Comparison of ENCODE assay signal across 10 cellular contexts in genomic region chr9:134403292-134403681, GRCh38.
DNase-seq lines count a peak whose midpoint lies in the region; ATAC-seq, FAIRE-seq and TF ChIP-seq lines count a peak whose summit lies in the region.
"Had no signal": no experiment of that assay in that cellular context is flagged by ENCODE, and none has a peak within 500 bp of the region (broad histone marks: within the 10 kb centered on the region; RNA-seq: fewer than 3 reads in every experiment).

No MANE protein-coding gene starts in this region.

- H3K4me3 Mint-ChIP-seq in astrocyte (ENCODE audit: unreplicated experiment) = no peak overlapping the region
- H3K4me3 Mint-ChIP-seq in stimulated activated naive B cell treated with anti-CD40 and anti-IgM and Interleukin-4, amounts not matched to agents 10 μg/mL and 1 μg/mL and 100 μg/mL, for 72 hours = no peak overlapping the region

- H3K27ac ChIP-seq in astrocyte (ENCODE audit: low read depth, low read length) = no peak overlapping the region
- no peak overlapping the region for H3K27ac ChIP-seq in HepG2 (ENCODE audit: extremely low read length, insufficient read depth, low read length)
- peak overlapping the region in 4 of 5 donors; percentile 42 to 85 (median 74) for H3K27ac ChIP-seq in stomach
- H3K27ac ChIP-seq in SK-N-SH (ENCODE audit: low read depth in 2 of 2, low read length in 1 of 2) = no peak overlapping the region
- H3K27ac ChIP-seq: cardiac muscle cell had no signal

- ATAC-seq in HepG2 = no peak
- ATAC-seq in stimulated activated naive B cell treated with anti-CD40 and anti-IgM and Interleukin-4, amounts not matched to agents 10 μg/mL and 1 μg/mL and 100 μg/mL, for 72 hours (replicated peaks) = no peak

- intact Hi-C loops in HepG2 (cut with micrococcal nuclease; ENCODE audit: unreplicated experiment) (no loop called here), stomach (cut with DNase I; ENCODE audit: low total_unique reads) (no loop called here)

- no TSS peak for BruUV-seq in HepG2 (replicated peaks; lab: Mats Ljungman, UMichigan)

- TF ChIP-seq CTCF in astrocyte (IDR thresholded peaks at IDR 0.05; ENCODE audit: insufficient read depth, low read depth, low read length) (no peak), HepG2 (CRISPR knock-in tag; IDR thresholded peaks at IDR 0.05) (no peak), stomach (IDR thresholded peaks at IDR 0.05) (no peak), SK-N-SH (IDR thresholded peaks at IDR 0.05) (no peak)

- H3K9me2 ChIP-seq in SK-N-SH = no peaks in the 10 kb centered on the region

- in situ Hi-C loops in G401 (cut with HindIII; ENCODE audit: low sequenced_read_pairs) = no loop called here
- in situ Hi-C loops in HepG2 (cut with HindIII; ENCODE audit: extremely low pct_ligation_motif_present, low pct_unique_long_range_greater_than_20kb) = no loop called here

- no peak for TF ChIP-seq RAD21 in HepG2 (CRISPR knock-in tag; IDR thresholded peaks at IDR 0.05)
- TF ChIP-seq RAD21 in SK-N-SH (IDR thresholded peaks at IDR 0.05; ENCODE audit: low read length) = no peak

- H3K27ac Mint-ChIP-seq in astrocyte (ENCODE audit: unreplicated experiment) = peak overlapping the region; percentile 19
- H3K27ac Mint-ChIP-seq in stimulated activated naive B cell treated with anti-CD40 and anti-IgM and Interleukin-4, amounts not matched to agents 10 μg/mL and 1 μg/mL and 100 μg/mL, for 72 hours = no peak overlapping the region

- no peaks in the 10 kb centered on the region for H3K9me3 Mint-ChIP-seq in astrocyte (ENCODE audit: unreplicated experiment)
- peaks cover 0 to 3% of the 10 kb centered on the region in 2 donors for H3K9me3 Mint-ChIP-seq in stimulated activated naive B cell treated with anti-CD40 and anti-IgM and Interleukin-4, amounts not matched to agents 10 μg/mL and 1 μg/mL and 100 μg/mL, for 72 hours

- no peak for FAIRE-seq in astrocyte (lab: Jason Lieb, UNC)
- FAIRE-seq in HepG2 (lab: Jason Lieb, UNC) = no peak
- FAIRE-seq: frontal cortex had no signal

- DNase-seq in G401 (ENCODE audit: low spot score) (peak; percentile 80), astrocyte (ENCODE audit: low read depth) (no peak), HepG2 (ENCODE audit: low spot score) (no peak), stomach (peak; percentile 64), ecto neural progenitor cell (ENCODE audit: low spot score) (no peak), H4 (ENCODE audit: low spot score) (no peak), SK-N-SH (no peak)
- no peak for DNase-seq in stimulated activated naive B cell treated with anti-CD40 and anti-IgM and Interleukin-4, amounts not matched to agents 10 μg/mL and 1 μg/mL and 100 μg/mL, for 72 hours

- H3K9ac ChIP-seq in astrocyte (ENCODE audit: low read length) (no peak overlapping the region), HepG2 (ENCODE audit: insufficient read depth, low read depth, low read length) (no peak overlapping the region), SK-N-SH (no peak overlapping the region)

- no peak for TF ChIP-seq POLR2A in HepG2 (IDR thresholded peaks at IDR 0.05; ENCODE audit: insufficient read depth in 1 of 2, low read depth in 2 of 2, low read length in 2 of 2)
- no peak for TF ChIP-seq POLR2A in stomach (IDR thresholded peaks at IDR 0.05)

- CTCF ChIA-PET in HepG2 (lab: Yijun Ruan, JAX; ENCODE audit: low intra/inter-chr PET ratio, low total read pairs) (no interaction called here), SK-N-SH (lab: Yijun Ruan, JAX) (interaction anchor here (0.5 to 1.6 kb wide), 4 partner anchors 14 to 1009 kb away, joined by 3 to 6 read pairs (median 4); no protein-coding TSS in a partner anchor)

- peaks cover 5% of the 10 kb centered on the region for H3K9me3 ChIP-seq in astrocyte (ENCODE audit: insufficient read depth, low read depth, low read length)
- peaks cover 10% of the 10 kb centered on the region for H3K9me3 ChIP-seq in HepG2 (ENCODE audit: low read length)
- peaks cover 0 to 8% (median 0%) of the 10 kb centered on the region in 4 donors for H3K9me3 ChIP-seq in stomach
- H3K9me3 ChIP-seq in SK-N-SH = no peaks in the 10 kb centered on the region

- H3K4me1 ChIP-seq in astrocyte (ENCODE audit: insufficient read depth, low read length) (peaks cover 36% of the 10 kb centered on the region), HepG2 (ENCODE audit: insufficient read depth, low read length) (no peaks in the 10 kb centered on the region), stomach (peaks cover 58 to 96% (median 78%) of the 10 kb centered on the region in 4 donors), SK-N-SH (ENCODE audit: control insufficient read depth in 1 of 2, insufficient read depth in 2 of 2, low read depth in 1 of 2, low read length in 1 of 2) (peaks cover 27 to 37% of the 10 kb centered on the region in 2 experiments)

- peaks cover 4% of the 10 kb centered on the region for H3K4me1 Mint-ChIP-seq in astrocyte (ENCODE audit: low read depth, unreplicated experiment)
- H3K4me1 Mint-ChIP-seq in stimulated activated naive B cell treated with anti-CD40 and anti-IgM and Interleukin-4, amounts not matched to agents 10 μg/mL and 1 μg/mL and 100 μg/mL, for 72 hours = peaks cover 41 to 56% of the 10 kb centered on the region in 2 donors

- H3K36me3 ChIP-seq in astrocyte (ENCODE audit: insufficient read depth, low read length) (no peaks in the 10 kb centered on the region), HepG2 (replicated peaks in 1 of 2; ENCODE audit: control insufficient read depth in 1 of 2, insufficient read depth in 2 of 2, low read length in 2 of 2) (peaks cover 8 to 26% of the 10 kb centered on the region in 2 experiments; a peak in 4 of 5 replicates), stomach (peaks cover under 1 to 24% (median 18%) of the 10 kb centered on the region in 4 donors), SK-N-SH (replicated peaks in 1 of 2; ENCODE audit: control insufficient read depth in 1 of 2, insufficient read depth in 2 of 2, low read length in 1 of 2) (no peaks in the 10 kb centered on the region)
- H3K36me3 ChIP-seq: cardiac muscle cell had no signal

- H4K20me1 ChIP-seq in astrocyte (ENCODE audit: insufficient read depth, low read length) (peaks cover 79% of the 10 kb centered on the region), HepG2 (ENCODE audit: insufficient read depth, low read length) (peaks cover 32% of the 10 kb centered on the region), SK-N-SH (ENCODE audit: insufficient read depth) (peaks cover 24% of the 10 kb centered on the region; the same call in 1 of the 2 replicates)

- POLR2A ChIA-PET in HepG2 (lab: Yijun Ruan, JAX) = no interaction called here
- POLR2A ChIA-PET in SK-N-SH (lab: Yijun Ruan, JAX) = interaction anchor here (1.3 kb wide), 1 partner anchor 8 kb away, joined by 5 read pairs; no protein-coding TSS in a partner anchor

- WGBS in HepG2 (ENCODE audit: low lambda C conversion rate) = 100% methylated on average over 2 of the region's 11 CpGs
- WGBS in stomach, 5 donors = 38 to 62% (median 50%) methylated on average over 7 to 11 of the region's 11 CpGs
- 89% methylated on average over 4 of the region's 11 CpGs for WGBS in SK-N-SH (ENCODE audit: low lambda C conversion rate)

- H2AFZ ChIP-seq in astrocyte (ENCODE audit: low read depth, low read length) (no peak overlapping the region), HepG2 (ENCODE audit: low read length) (no peak overlapping the region), SK-N-SH (ENCODE audit: low read depth) (no peak overlapping the region)

- peaks cover 2% of the 10 kb centered on the region for H3K36me3 Mint-ChIP-seq in astrocyte (ENCODE audit: low read depth, unreplicated experiment)
- peaks cover 0 to 3% of the 10 kb centered on the region in 2 donors for H3K36me3 Mint-ChIP-seq in stimulated activated naive B cell treated with anti-CD40 and anti-IgM and Interleukin-4, amounts not matched to agents 10 μg/mL and 1 μg/mL and 100 μg/mL, for 72 hours

- H3K4me2 ChIP-seq in astrocyte (ENCODE audit: low read length) = peak overlapping the region; percentile 48
- no peak overlapping the region for H3K4me2 ChIP-seq in HepG2 (ENCODE audit: low read depth, low read length)
- H3K4me2 ChIP-seq in SK-N-SH = no peak overlapping the region

- H3F3A ChIP-seq in SK-N-SH (replicated peaks; ENCODE audit: insufficient read depth) = peaks cover 3% of the 10 kb centered on the region

- H3K4me3 ChIP-seq in astrocyte (ENCODE audit: insufficient read depth, low read depth, low read length) (no peak overlapping the region), HepG2 (replicated peaks in 1 of 3; ENCODE audit: insufficient read depth in 1 of 3, low read depth in 2 of 3, low read length in 3 of 3) (no peak overlapping the region), stomach (no peak overlapping the region), SK-N-SH (ENCODE audit: low read depth in 2 of 2, low read length in 1 of 2) (no peak overlapping the region)
- H3K4me3 ChIP-seq: cardiac muscle cell had no signal

- no peak for TF ChIP-seq EP300 in HepG2 (IDR thresholded peaks at IDR 0.05; ENCODE audit: low read depth in 2 of 2, low read length in 2 of 2)
- TF ChIP-seq EP300 in HepG2 (CRISPR knock-in tag; IDR thresholded peaks at IDR 0.05; ENCODE audit: borderline replicate concordance) = no peak
- TF ChIP-seq EP300 in stomach (IDR thresholded peaks at IDR 0.05) = no peak
- TF ChIP-seq EP300 in SK-N-SH (IDR thresholded peaks at IDR 0.05; ENCODE audit: borderline replicate concordance in 1 of 2, low read depth in 1 of 2, low read length in 1 of 2) = no peak

- H3K27me3 ChIP-seq in astrocyte (ENCODE audit: insufficient read depth, low read length) (no peaks in the 10 kb centered on the region), HepG2 (ENCODE audit: control insufficient read depth in 1 of 2, insufficient read depth in 2 of 2, low read length in 2 of 2) (no peaks in the 10 kb centered on the region), stomach (no peaks in the 10 kb centered on the region), SK-N-SH (ENCODE audit: insufficient read depth) (no peaks in the 10 kb centered on the region)
- H3K27me3 ChIP-seq: cardiac muscle cell had no signal

- H3K79me2 ChIP-seq in astrocyte (ENCODE audit: insufficient read depth, low read length) (peaks cover 46% of the 10 kb centered on the region), HepG2 (ENCODE audit: insufficient read depth, low read length) (peaks cover 16% of the 10 kb centered on the region), SK-N-SH (ENCODE audit: insufficient read depth) (peaks cover 32% of the 10 kb centered on the region; the same call in 1 of the 2 replicates)

- no peaks in the 10 kb centered on the region for H3K27me3 Mint-ChIP-seq in astrocyte (ENCODE audit: low read depth, unreplicated experiment)
- H3K27me3 Mint-ChIP-seq in stimulated activated naive B cell treated with anti-CD40 and anti-IgM and Interleukin-4, amounts not matched to agents 10 μg/mL and 1 μg/mL and 100 μg/mL, for 72 hours = no peaks in the 10 kb centered on the region

TF ChIP-seq in HepG2, 621 proteins besides CTCF, POLR2A, EP300 and RAD21:
- TF ChIP-seq DNMT1 (CRISPR knock-in tag; IDR thresholded peaks at IDR 0.05) (no peak), HNRNPL (IDR thresholded peaks at IDR 0.05; ENCODE audit: low read depth, low read length) (0 out of 2 replicates have a peak, but pooled peaks have one; percentile 23)
TF ChIP-seq in HepG2: peak in this region for 1.

Comparison
In these comparisons a context has a peak if more than half of its experiments do, and no peak if none do; other contexts are left out.
1. DNase-seq: peak in G401 (single experiment) and stomach (single experiment); none in astrocyte (single experiment), HepG2 (single experiment), ecto neural progenitor cell (single experiment), H4 (single experiment), SK-N-SH (single experiment) and stimulated activated naive B cell treated with anti-CD40 and anti-IgM and Interleukin-4, amounts not matched to agents 10 μg/mL and 1 μg/mL and 100 μg/mL, for 72 hours (single experiment).
2. H3K27ac ChIP-seq: peak in stomach (4 of 5); none in astrocyte (single experiment), HepG2 (single experiment) and SK-N-SH (0 of 2).